28 cellular contexts compared by ENCODE assay signal in genomic region chr20:32314768-32315167, GRCh38. TPM values are rescaled to one million over a fixed set of nuclear protein-coding genes. Genes with fewer than 3 reads are reported as not detected.
DNase-seq lines count a peak whose midpoint lies in the region; ATAC-seq, FAIRE-seq and TF ChIP-seq lines count a peak whose summit lies in the region.
"Had no signal": no experiment of that assay in that cellular context is flagged by ENCODE, and none has a peak within 500 bp of the region (broad histone marks: within the 10 kb centered on the region; RNA-seq: fewer than 3 reads in every experiment).

No MANE protein-coding gene starts in this region.

- no peak for DNase-seq in activated CD4-positive, alpha-beta memory T cell treated with anti-CD3 and anti-CD28 coated beads for 36 hours
- no peak for DNase-seq in activated CD4-positive, alpha-beta memory T cell treated with anti-CD3 and anti-CD28 coated beads, Interleukin-2, amount 10 ng/mL, durations not matched to agents 7 days and 5 days
- no peak for DNase-seq in CD4-positive, alpha-beta memory T cell
- no peak for DNase-seq in activated naive CD8-positive, alpha-beta T cell treated with anti-CD3 and anti-CD28 coated beads, Interleukin-2, amount 50 U/mL, for 24 hours
- DNase-seq in pancreas (no peak), mammary epithelial cell (no peak)
- DNase-seq: DND-41; effector CD4-positive, alpha-beta T cell; H9; heart right ventricle; Kasumi-1; MV-4-11; NCI-H187; NCI-H2171 treated with DMSO at 0.1 percent for 48 hours; NCI-H526 treated with DMSO at 0.1 percent for 48 hours; Peyer's patch; right lobe of liver; SJCRH30; T-helper 1 cell; upper lobe of left lung had no signal

- no peaks in the 10 kb centered on the region for H3K27me3 Mint-ChIP-seq in activated CD4-positive, alpha-beta memory T cell treated with anti-CD3 and anti-CD28 coated beads for 36 hours
- no peaks in the 10 kb centered on the region for H3K27me3 Mint-ChIP-seq in activated CD4-positive, alpha-beta memory T cell treated with anti-CD3 and anti-CD28 coated beads, Interleukin-2, amount 10 ng/mL, durations not matched to agents 7 days and 5 days
- no peaks in the 10 kb centered on the region for H3K27me3 Mint-ChIP-seq in CD4-positive, alpha-beta memory T cell
- H3K27me3 Mint-ChIP-seq in activated naive CD8-positive, alpha-beta T cell treated with anti-CD3 and anti-CD28 coated beads, Interleukin-2, amount 50 U/mL, for 24 hours, result no peaks in the 10 kb centered on the region

- no peaks in the 10 kb centered on the region for H3K79me2 ChIP-seq in mammary epithelial cell (ENCODE audit: insufficient read depth, low read length)

- TF ChIP-seq CTCF in pancreas (IDR thresholded peaks at IDR 0.05) (no peak), mammary epithelial cell (conservative IDR thresholded peaks at IDR 0.05 in 1 of 2, IDR thresholded peaks at IDR 0.05 in 1 of 2; ENCODE audit: extremely low read depth in 1 of 2, insufficient read depth in 1 of 2, low read depth in 1 of 2, low read length in 2 of 2) (no peak)

- in situ Hi-C loops in mammary epithelial cell (cut with MboI; ENCODE audit: low sequenced_read_pairs in 2 of 2), result no loop called here

- peak overlapping the region; percentile 44 for H3K27ac Mint-ChIP-seq in activated CD4-positive, alpha-beta memory T cell treated with anti-CD3 and anti-CD28 coated beads for 36 hours
- no peak overlapping the region for H3K27ac Mint-ChIP-seq in activated CD4-positive, alpha-beta memory T cell treated with anti-CD3 and anti-CD28 coated beads, Interleukin-2, amount 10 ng/mL, durations not matched to agents 7 days and 5 days
- peak overlapping the region; percentile 6 to 87 (median 66) for H3K27ac Mint-ChIP-seq in CD4-positive, alpha-beta memory T cell
- peak overlapping the region; percentile 68 for H3K27ac Mint-ChIP-seq in activated naive CD8-positive, alpha-beta T cell treated with anti-CD3 and anti-CD28 coated beads, Interleukin-2, amount 50 U/mL, for 24 hours

- intact Hi-C loops in activated CD4-positive, alpha-beta memory T cell treated with anti-CD3 and anti-CD28 coated beads for 36 hours (cut with micrococcal nuclease), result no loop called here
- intact Hi-C loops in CD4-positive, alpha-beta memory T cell (cut with micrococcal nuclease), result no loop called here
- intact Hi-C loops in pancreas (cut with DNase I) (no loop called here), mammary epithelial cell (cut with micrococcal nuclease) (no loop called here)

- H3K36me3 Mint-ChIP-seq in activated CD4-positive, alpha-beta memory T cell treated with anti-CD3 and anti-CD28 coated beads for 36 hours, result peaks cover 57% of the 10 kb centered on the region
- H3K36me3 Mint-ChIP-seq in activated CD4-positive, alpha-beta memory T cell treated with anti-CD3 and anti-CD28 coated beads, Interleukin-2, amount 10 ng/mL, durations not matched to agents 7 days and 5 days (ENCODE audit: low read depth), result peaks cover 72% of the 10 kb centered on the region
- peaks cover 49 to 59% of the 10 kb centered on the region in 2 donors for H3K36me3 Mint-ChIP-seq in CD4-positive, alpha-beta memory T cell
- H3K36me3 Mint-ChIP-seq in activated naive CD8-positive, alpha-beta T cell treated with anti-CD3 and anti-CD28 coated beads, Interleukin-2, amount 50 U/mL, for 24 hours (ENCODE audit: low read depth), result peaks cover 72% of the 10 kb centered on the region

- no peaks in the 10 kb centered on the region for H3K27me3 ChIP-seq in CD4-positive, alpha-beta memory T cell (ENCODE audit: insufficient read depth, low read length)
- H3K27me3 ChIP-seq in pancreas (no peaks in the 10 kb centered on the region), mammary epithelial cell (ENCODE audit: insufficient read depth, low read length) (no peaks in the 10 kb centered on the region)
- H3K27me3 ChIP-seq: heart right ventricle, Peyer's patch, right lobe of liver, SJCRH30, upper lobe of left lung had no signal

- no peak overlapping the region for H3K4me2 ChIP-seq in mammary epithelial cell (ENCODE audit: insufficient read depth, low read depth, low read length)

- H3K4me1 ChIP-seq in CD4-positive, alpha-beta memory T cell (ENCODE audit: insufficient read depth, low read length), result no peaks in the 10 kb centered on the region
- H3K4me1 ChIP-seq in pancreas, result peaks cover 0 to 6% (median 0%) of the 10 kb centered on the region in 3 donors
- no peaks in the 10 kb centered on the region for H3K4me1 ChIP-seq in mammary epithelial cell (ENCODE audit: insufficient read depth, low read length)
- H3K4me1 ChIP-seq: Caco-2, heart right ventricle, parathyroid adenoma, Peyer's patch, right lobe of liver, upper lobe of left lung had no signal

- POLR2A ChIA-PET in activated CD4-positive, alpha-beta memory T cell treated with anti-CD3 and anti-CD28 coated beads for 36 hours (lab: Charles Lee), result no interaction called here
- POLR2A ChIA-PET in activated CD4-positive, alpha-beta memory T cell treated with anti-CD3 and anti-CD28 coated beads, Interleukin-2, amount 10 ng/mL, durations not matched to agents 7 days and 5 days (lab: Charles Lee), result no interaction called here
- POLR2A ChIA-PET in CD4-positive, alpha-beta memory T cell (lab: Charles Lee; ENCODE audit: partially characterized antibody), result no interaction called here

- CTCF ChIA-PET in activated CD4-positive, alpha-beta memory T cell treated with anti-CD3 and anti-CD28 coated beads for 36 hours (lab: Charles Lee), result no interaction called here
- CTCF ChIA-PET in activated CD4-positive, alpha-beta memory T cell treated with anti-CD3 and anti-CD28 coated beads, Interleukin-2, amount 10 ng/mL, durations not matched to agents 7 days and 5 days (lab: Charles Lee), result no interaction called here
- CTCF ChIA-PET in CD4-positive, alpha-beta memory T cell (lab: Charles Lee; ENCODE audit: partially characterized antibody), result no interaction called here
- CTCF ChIA-PET in mammary epithelial cell (lab: Charles Lee; ENCODE audit: low non-redundant PET), result no interaction called here

- no peaks in the 10 kb centered on the region for H3K9me3 Mint-ChIP-seq in activated CD4-positive, alpha-beta memory T cell treated with anti-CD3 and anti-CD28 coated beads for 36 hours
- H3K9me3 Mint-ChIP-seq in activated CD4-positive, alpha-beta memory T cell treated with anti-CD3 and anti-CD28 coated beads, Interleukin-2, amount 10 ng/mL, durations not matched to agents 7 days and 5 days, result no peaks in the 10 kb centered on the region
- H3K9me3 Mint-ChIP-seq in CD4-positive, alpha-beta memory T cell, result no peaks in the 10 kb centered on the region
- H3K9me3 Mint-ChIP-seq in activated naive CD8-positive, alpha-beta T cell treated with anti-CD3 and anti-CD28 coated beads, Interleukin-2, amount 50 U/mL, for 24 hours, result no peaks in the 10 kb centered on the region
- H3K9me3 Mint-ChIP-seq: activated T-helper 2 cell treated with anti-CD3 and anti-CD28 coated beads, Interferon-gamma antibody, Interleukin-2, Interleukin-4, amounts not matched to agents 10 μg/mL and 5 μg/mL and 100 μg/mL, durations not matched to agents 14 hours and 24 hours and 36 hours; H9 had no signal

- no peak overlapping the region for H3K9ac ChIP-seq in mammary epithelial cell (ENCODE audit: insufficient read depth, low read length)
- H3K9ac ChIP-seq: parathyroid adenoma had no signal

- H3K4me3 ChIP-seq in CD4-positive, alpha-beta memory T cell (ENCODE audit: low read length in 2 of 2), result no peak overlapping the region
- no peak overlapping the region for H3K4me3 ChIP-seq in pancreas
- no peak overlapping the region for H3K4me3 ChIP-seq in mammary epithelial cell (replicated peaks in 1 of 3; ENCODE audit: insufficient read depth in 1 of 3, low read depth in 2 of 3, low read length in 3 of 3)
- H3K4me3 ChIP-seq: GM12878, heart right ventricle, Peyer's patch, right lobe of liver, SJCRH30, upper lobe of left lung had no signal

- dilution Hi-C loops in mammary epithelial cell (cut with HindIII; ENCODE audit: low sequenced_read_pairs), result loop anchor here (5.0 kb wide), 1 partner anchor 37 kb away; the partner anchor contains the start of gene KIF3B

- WGBS in pancreas, 2 donors, result 88 to 90% methylated on average over 1 of the region's 1 CpG
- WGBS in mammary epithelial cell (ENCODE audit: low coverage, missing lambda C conversion rate), result 100% methylated on average over 1 of the region's 1 CpG

- H3K9me3 ChIP-seq in CD4-positive, alpha-beta memory T cell (ENCODE audit: control insufficient read depth in 1 of 2, low read length in 2 of 2), result no peaks in the 10 kb centered on the region
- H3K9me3 ChIP-seq in pancreas (no peaks in the 10 kb centered on the region), mammary epithelial cell (replicated peaks; ENCODE audit: insufficient read depth, low read length) (no peaks in the 10 kb centered on the region)
- H3K9me3 ChIP-seq: Caco-2, heart right ventricle, Peyer's patch, right lobe of liver, SJCRH30, upper lobe of left lung had no signal

- no peak overlapping the region for H3K27ac ChIP-seq in CD4-positive, alpha-beta memory T cell (ENCODE audit: low read depth, low read length)
- H3K27ac ChIP-seq in pancreas (peak overlapping the region in 3 of 4 donors; percentile 73 to 88 (median 78)), mammary epithelial cell (ENCODE audit: insufficient read depth, low read depth, low read length) (no peak overlapping the region)
- H3K27ac ChIP-seq: heart right ventricle, HL-60, parathyroid adenoma, Peyer's patch, right lobe of liver, upper lobe of left lung had no signal

- H2AFZ ChIP-seq in mammary epithelial cell (ENCODE audit: low read depth, low read length), result no peak overlapping the region
- H2AFZ ChIP-seq: parathyroid adenoma had no signal

- H4K20me1 ChIP-seq in mammary epithelial cell (ENCODE audit: insufficient read depth, low read length), result no peaks in the 10 kb centered on the region

- ATAC-seq in activated naive CD8-positive, alpha-beta T cell treated with anti-CD3 and anti-CD28 coated beads, Interleukin-2, amount 50 U/mL, for 24 hours, result no peak
- ATAC-seq in pancreas, result no peak
- no peak for ATAC-seq in GM18868 (IDR thresholded peaks at IDR 0.05; ENCODE audit: unreplicated experiment)
- ATAC-seq in HG02759 (IDR thresholded peaks at IDR 0.05; ENCODE audit: unreplicated experiment), result no peak
- ATAC-seq: GM12878, right lobe of liver had no signal

- no peak overlapping the region for H3K4me3 Mint-ChIP-seq in activated CD4-positive, alpha-beta memory T cell treated with anti-CD3 and anti-CD28 coated beads for 36 hours
- no peak overlapping the region for H3K4me3 Mint-ChIP-seq in activated CD4-positive, alpha-beta memory T cell treated with anti-CD3 and anti-CD28 coated beads, Interleukin-2, amount 10 ng/mL, durations not matched to agents 7 days and 5 days
- no peak overlapping the region for H3K4me3 Mint-ChIP-seq in CD4-positive, alpha-beta memory T cell
- H3K4me3 Mint-ChIP-seq in activated naive CD8-positive, alpha-beta T cell treated with anti-CD3 and anti-CD28 coated beads, Interleukin-2, amount 50 U/mL, for 24 hours, result no peak overlapping the region
- H3K4me3 Mint-ChIP-seq: H9 had no signal

- BruUV-seq in mammary epithelial cell (replicated peaks; lab: Mats Ljungman, UMichigan), result no TSS peak

- peaks cover 22% of the 10 kb centered on the region for H3K4me1 Mint-ChIP-seq in activated CD4-positive, alpha-beta memory T cell treated with anti-CD3 and anti-CD28 coated beads for 36 hours (ENCODE audit: low read depth)
- H3K4me1 Mint-ChIP-seq in activated CD4-positive, alpha-beta memory T cell treated with anti-CD3 and anti-CD28 coated beads, Interleukin-2, amount 10 ng/mL, durations not matched to agents 7 days and 5 days, result peaks cover 10% of the 10 kb centered on the region
- H3K4me1 Mint-ChIP-seq in CD4-positive, alpha-beta memory T cell, result peaks cover 4 to 12% (median 7%) of the 10 kb centered on the region in 4 donors
- peaks cover 20% of the 10 kb centered on the region for H3K4me1 Mint-ChIP-seq in activated naive CD8-positive, alpha-beta T cell treated with anti-CD3 and anti-CD28 coated beads, Interleukin-2, amount 50 U/mL, for 24 hours
- H3K4me1 Mint-ChIP-seq: H9 had no signal

- H3K36me3 ChIP-seq in CD4-positive, alpha-beta memory T cell (ENCODE audit: insufficient read depth, low read length), result peaks cover 10% of the 10 kb centered on the region
- H3K36me3 ChIP-seq in pancreas (peaks cover 0 to 20% (median 3%) of the 10 kb centered on the region in 3 donors), mammary epithelial cell (ENCODE audit: insufficient read depth, low read length) (peaks cover 8% of the 10 kb centered on the region)

- no peak for FAIRE-seq in pancreas (lab: Jason Lieb, UNC)
- FAIRE-seq: GM12878, TTC549 had no signal

RNA-seq across cellular contexts. Expression of gene KIF3B, which starts 37.3 kb away (rescaled TPM):
- total RNA-seq in activated CD4-positive, alpha-beta memory T cell treated with anti-CD3 and anti-CD28 coated beads for 36 hours, result 10 to 100 TPM; 38.9 to 39.4 TPM
- total RNA-seq in activated CD4-positive, alpha-beta memory T cell treated with anti-CD3 and anti-CD28 coated beads, Interleukin-2, amount 10 ng/mL, durations not matched to agents 7 days and 5 days, result 10 to 100 TPM; 23.1 to 23.4 TPM
- total RNA-seq in CD4-positive, alpha-beta memory T cell, result 10 to 100 TPM; 14.2 to 14.5 TPM
- polyA plus RNA-seq in CD4-positive, alpha-beta memory T cell, result 1 to 10 TPM; 1.6 to 5.2 TPM
- total RNA-seq in pancreas (10 to 100 TPM; 23.7 to 35.4 (median 27.9) TPM), mammary epithelial cell (10 to 100 TPM; 24.2 to 25.5 TPM)
- polyA plus RNA-seq in pancreas (10 to 100 TPM; 11.0 to 19.4 TPM), mammary epithelial cell (18.1 TPM)
- polyA minus RNA-seq in mammary epithelial cell, result 34.3 TPM

RNA-seq across cellular contexts. Expression of gene ASXL1, which starts 43.4 kb away (rescaled TPM):
- 100 to 1,000 TPM; 141 to 147 TPM for total RNA-seq in activated CD4-positive, alpha-beta memory T cell treated with anti-CD3 and anti-CD28 coated beads for 36 hours
- total RNA-seq in activated CD4-positive, alpha-beta memory T cell treated with anti-CD3 and anti-CD28 coated beads, Interleukin-2, amount 10 ng/mL, durations not matched to agents 7 days and 5 days, result 100 to 1,000 TPM; 113 to 118 TPM
- 100 to 1,000 TPM; 126 to 127 TPM for total RNA-seq in CD4-positive, alpha-beta memory T cell
- 10 to 100 TPM in 1 of 2 donors, 1 to 10 TPM in 1; 8.8 to 20.1 TPM for polyA plus RNA-seq in CD4-positive, alpha-beta memory T cell
- 10 to 100 TPM; 32.9 to 57.7 (median 34.5) TPM for total RNA-seq in pancreas
- 10 to 100 TPM; 41.5 to 49.4 TPM for polyA plus RNA-seq in pancreas
- 10 to 100 TPM; 37.2 to 60.1 TPM for total RNA-seq in mammary epithelial cell
- 23.8 TPM for polyA plus RNA-seq in mammary epithelial cell
- polyA minus RNA-seq in mammary epithelial cell, result 41.9 TPM

Comparison
In these comparisons a context has a peak if more than half of its experiments do, and no peak if none do; other contexts are left out.
1. H3K27ac ChIP-seq: peak in pancreas (3 of 4); none in CD4-positive, alpha-beta memory T cell (single experiment) and mammary epithelial cell (single experiment).